In the genomic region with DNA sequence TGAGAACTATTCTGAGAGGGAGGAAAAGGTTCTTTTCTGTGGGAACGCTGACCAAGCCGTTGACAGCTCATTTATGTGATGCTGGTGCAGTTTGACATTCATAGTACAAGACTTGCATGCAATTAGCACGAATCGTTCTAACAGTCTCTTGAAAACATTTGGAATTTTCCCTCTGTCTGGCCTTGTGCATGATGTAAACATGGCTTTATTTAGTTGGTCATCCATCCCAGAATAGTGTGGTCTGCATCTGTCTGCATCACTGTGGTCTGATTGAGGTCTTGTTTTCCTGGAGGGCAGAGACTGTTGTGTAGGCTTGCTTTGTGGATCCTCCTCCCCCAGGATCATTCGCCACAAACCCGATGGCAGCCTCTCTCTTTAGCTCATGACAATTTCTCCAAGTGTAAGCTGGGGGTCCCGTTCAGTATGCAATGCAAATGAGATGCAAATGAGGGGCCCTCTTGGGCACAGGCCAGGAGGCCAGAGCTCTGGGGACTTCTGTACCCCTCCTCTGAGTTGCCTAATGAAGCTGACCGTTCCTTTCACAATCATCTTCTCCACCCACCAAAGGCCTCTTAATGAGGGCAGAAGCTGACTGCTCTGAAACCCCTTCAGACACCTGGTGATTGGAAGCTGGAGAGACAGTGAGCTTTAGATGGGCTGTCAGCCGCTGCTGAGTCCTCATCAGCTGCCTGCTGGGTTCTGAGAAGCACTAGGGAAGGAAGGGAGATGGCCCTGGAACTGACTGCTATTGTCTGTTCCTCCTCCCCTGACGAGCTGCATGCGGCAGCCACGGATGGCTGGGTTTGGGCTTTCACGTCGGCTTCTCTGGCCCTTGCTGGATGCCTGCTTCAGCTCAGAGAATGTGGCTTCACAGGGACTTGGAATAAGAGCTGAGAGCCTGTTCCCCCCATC, we compare ENCODE assay signal across 1 cellular context.
A peak's percentile ranks its signal among the peaks of the same experiment; 100 is the strongest.
TF ChIP-seq lines count a peak whose summit lies in the region.

No MANE protein-coding gene starts in this region.

TF ChIP-seq in H1, 55 proteins besides CTCF, POLR2A, EP300 and RAD21:
- TF ChIP-seq YY1 (IDR thresholded peaks at IDR 0.05; ENCODE audit: low read depth, low read length): 0 out of 2 replicates have a peak, but pooled peaks have one; percentile 38
- TF ChIP-seq SIN3A (conservative IDR thresholded peaks at IDR 0.05 in 1 of 2, IDR thresholded peaks at IDR 0.05 in 1 of 2; ENCODE audit: low read depth in 1 of 2, low read length in 2 of 2): 0 out of 4 replicates have a peak, but pooled peaks of 1 of the 2 experiments have one; percentile 39
- no peak for TF ChIP-seq RXRA (IDR thresholded peaks at IDR 0.05; ENCODE audit: insufficient read depth, low read depth, low read length)
- peak; percentile 5 for TF ChIP-seq ASH2L (IDR thresholded peaks at IDR 0.05; ENCODE audit: low read length)
- TF ChIP-seq, protein P1, sequence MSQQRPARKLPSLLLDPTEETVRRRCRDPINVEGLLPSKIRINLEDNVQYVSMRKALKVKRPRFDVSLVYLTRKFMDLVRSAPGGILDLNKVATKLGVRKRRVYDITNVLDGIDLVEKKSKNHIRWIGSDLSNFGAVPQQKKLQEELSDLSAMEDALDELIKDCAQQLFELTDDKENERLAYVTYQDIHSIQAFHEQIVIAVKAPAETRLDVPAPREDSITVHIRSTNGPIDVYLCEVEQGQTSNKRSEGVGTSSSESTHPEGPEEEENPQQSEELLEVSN (IDR thresholded peaks at IDR 0.05): 0 out of 2 replicates have a peak, but pooled peaks have one; percentile 20
- peak; percentile 60 for TF ChIP-seq NANOG (IDR thresholded peaks at IDR 0.05; ENCODE audit: insufficient read depth, low read depth, low read length, poor library complexity, severe bottlenecking)
- TF ChIP-seq TBP (IDR thresholded peaks at IDR 0.05; ENCODE audit: low read depth, low read length): 0 out of 2 replicates have a peak, but pooled peaks have one; percentile 15
- TF ChIP-seq, protein P2, sequence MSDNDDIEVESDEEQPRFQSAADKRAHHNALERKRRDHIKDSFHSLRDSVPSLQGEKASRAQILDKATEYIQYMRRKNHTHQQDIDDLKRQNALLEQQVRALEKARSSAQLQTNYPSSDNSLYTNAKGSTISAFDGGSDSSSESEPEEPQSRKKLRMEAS (IDR thresholded peaks at IDR 0.05): peak; percentile 54; the same call in 1 of the 2 replicates
- TF ChIP-seq ZNF274 (IDR thresholded peaks at IDR 0.05; ENCODE audit: borderline replicate concordance, extremely low read depth, low read length): no peak
